13 cellular contexts compared by ENCODE assay signal in the genomic region with DNA sequence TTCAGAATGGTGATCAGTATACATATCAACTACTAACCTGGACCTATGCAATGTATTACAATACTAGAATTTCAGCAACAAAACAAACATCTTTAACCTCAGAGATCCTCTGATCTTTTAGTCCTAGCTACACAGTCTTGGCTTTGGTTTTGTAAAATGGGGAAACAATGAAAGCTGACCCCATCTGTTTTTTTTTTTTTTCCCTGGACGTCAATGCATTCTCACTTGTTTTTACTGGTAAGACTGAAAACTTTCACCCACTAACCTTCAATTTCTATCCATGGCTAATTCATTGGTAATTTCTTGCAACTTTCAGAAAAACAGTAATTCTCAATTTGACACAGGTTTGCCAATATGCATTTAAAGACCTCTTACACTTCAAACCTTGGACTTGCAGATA. TPM values are rescaled to one million over a fixed set of nuclear protein-coding genes. Genes with fewer than 3 reads are reported as not detected.
DNase-seq lines count a peak whose midpoint lies in the region; ATAC-seq and TF ChIP-seq lines count a peak whose summit lies in the region.
"Had no signal": no experiment of that assay in that cellular context is flagged by ENCODE, and none has a peak within 500 bp of the region (broad histone marks: within the 10 kb centered on the region; RNA-seq: fewer than 3 reads in every experiment).

No MANE protein-coding gene starts in this region.

- no peak for DNase-seq in colonic mucosa
- no peak for DNase-seq in memory B cell (ENCODE audit: low spot score in 2 of 2)
- peak; percentile 20 for DNase-seq in superior temporal gyrus (ENCODE audit: extremely low spot score)
- DNase-seq in RWPE1 (ENCODE audit: low spot score): no peak
- no peak for DNase-seq in NCI-H1436 treated with DMSO at 0.1 percent for 48 hours (lab: John Stamatoyannopoulos, UW)
- DNase-seq: NCI-H1092 treated with DMSO at 0.1 percent for 48 hours, NCI-H446 treated with DMSO at 0.1 percent for 48 hours, pancreas had no signal

- no peak for ATAC-seq in memory B cell (ENCODE audit: low read depth)
- no peak for ATAC-seq in GM21360 (IDR thresholded peaks at IDR 0.05; ENCODE audit: unreplicated experiment)
- no peak for ATAC-seq in GM18909 (IDR thresholded peaks at IDR 0.05; ENCODE audit: poor library complexity, unreplicated experiment)
- ATAC-seq: left lobe of liver had no signal

- H4K20me1 ChIP-seq in OCI-LY3 (ENCODE audit: insufficient read depth, low read length): no peaks in the 10 kb centered on the region

- no peaks in the 10 kb centered on the region for H3K9me3 ChIP-seq in OCI-LY3 (ENCODE audit: insufficient read depth, low read length)
- no peaks in the 10 kb centered on the region for H3K9me3 ChIP-seq in colonic mucosa
- H3K9me3 ChIP-seq: pancreas had no signal

- CTCF ChIA-PET in RWPE1 (lab: Yijun Ruan, JAX): interaction anchor here (1.0 kb wide), 1 partner anchor 138 kb away, joined by 3 read pairs; a partner anchor contains a TSS

- H3K9me3 Mint-ChIP-seq in memory B cell: no peaks in the 10 kb centered on the region

- peak overlapping the region; percentile 32; the same call in 1 of the 2 replicates for H3K4me2 ChIP-seq in OCI-LY3 (ENCODE audit: low read length)

- peaks cover 40% of the 10 kb centered on the region for H3K27me3 ChIP-seq in OCI-LY3 (ENCODE audit: low read depth, low read length)
- no peaks in the 10 kb centered on the region for H3K27me3 ChIP-seq in colonic mucosa
- H3K27me3 ChIP-seq: pancreas had no signal

- no peak overlapping the region for H2AFZ ChIP-seq in OCI-LY3 (ENCODE audit: low read depth, low read length)

- intact Hi-C loops in colonic mucosa (cut with DNase I): loop anchor here (10.0 kb wide), 1 partner anchor 120 kb away; no protein-coding TSS in a partner anchor

- peaks cover 40% of the 10 kb centered on the region for H3K4me1 Mint-ChIP-seq in memory B cell

- H3K27me3 Mint-ChIP-seq in memory B cell: no peaks in the 10 kb centered on the region

- H3K9ac ChIP-seq in OCI-LY3 (ENCODE audit: low read length) (no peak overlapping the region), colonic mucosa (ENCODE audit: low read depth in 2 of 2, low read length in 2 of 2) (no peak overlapping the region)

- peak overlapping the region; percentile 66 for H3K27ac Mint-ChIP-seq in memory B cell

- POLR2A ChIA-PET in RWPE1 (lab: Yijun Ruan, JAX; ENCODE audit: low non-redundant PET): no interaction called here

- H3K4me3 Mint-ChIP-seq in memory B cell: no peak overlapping the region

- H3K36me3 ChIP-seq in OCI-LY3 (replicated peaks; ENCODE audit: low read depth, low read length) (no peaks in the 10 kb centered on the region), colonic mucosa (no peaks in the 10 kb centered on the region)
- H3K36me3 ChIP-seq: pancreas had no signal

- no peaks in the 10 kb centered on the region for H3K36me3 Mint-ChIP-seq in memory B cell

- H3K79me2 ChIP-seq in OCI-LY3 (ENCODE audit: low read length): no peaks in the 10 kb centered on the region

- peaks cover 29% of the 10 kb centered on the region for H3K4me1 ChIP-seq in OCI-LY3 (ENCODE audit: low read length)
- peaks cover 6% of the 10 kb centered on the region for H3K4me1 ChIP-seq in colonic mucosa

- TF ChIP-seq CTCF in OCI-LY3 (IDR thresholded peaks at IDR 0.05; ENCODE audit: low read depth, low read length) (no peak), colonic mucosa (IDR thresholded peaks at IDR 0.05) (no peak), RWPE1 (conservative IDR thresholded peaks at IDR 0.05; ENCODE audit: low read depth) (no peak)

- no peak overlapping the region for H3K4me3 ChIP-seq in OCI-LY3 (ENCODE audit: low read length)
- peak overlapping the region; percentile 47 for H3K4me3 ChIP-seq in colonic mucosa

- H3K27ac ChIP-seq in OCI-LY3 (ENCODE audit: low read length) (no peak overlapping the region), colonic mucosa (peak overlapping the region; percentile 32), RWPE1 (no peak overlapping the region)
- H3K27ac ChIP-seq: pancreas, VCaP had no signal

RNA-seq across cellular contexts. Expression of a gene that starts 3.0 kb away (rescaled TPM):
- total RNA-seq in colonic mucosa: 10 to 100 TPM; 43.7 to 54.0 TPM
